In genomic region chr13:59360108-59360507, GRCh38 we compare ENCODE assay signal across 1 cellular context.
TF ChIP-seq lines count a peak whose summit lies in the region.

No MANE protein-coding gene starts in this region.

TF ChIP-seq in HepG2, 621 proteins besides CTCF, POLR2A, EP300 and RAD21 (continued from another document):
- no peak for TF ChIP-seq LBX2 (CRISPR knock-in tag; IDR thresholded peaks at IDR 0.05; ENCODE audit: borderline replicate concordance)
- TF ChIP-seq ZNF878 (CRISPR knock-in tag; IDR thresholded peaks at IDR 0.05): no peak
- TF ChIP-seq MBD4 (IDR thresholded peaks at IDR 0.05; ENCODE audit: borderline replicate concordance, low read length): no peak
- TF ChIP-seq PHF20 (CRISPR knock-in tag; IDR thresholded peaks at IDR 0.05): no peak
- TF ChIP-seq RFX1 (IDR thresholded peaks at IDR 0.05): no peak
